12 cellular contexts compared by ENCODE assay signal in genomic region chr20:22763257-22763906, GRCh38.
DNase-seq lines count a peak whose midpoint lies in the region; ATAC-seq and TF ChIP-seq lines count a peak whose summit lies in the region.
"Had no signal": no experiment of that assay in that cellular context is flagged by ENCODE, and none has a peak within 500 bp of the region (broad histone marks: within the 10 kb centered on the region; RNA-seq: fewer than 3 reads in every experiment).

No MANE protein-coding gene starts in this region.

- H3K27me3 Mint-ChIP-seq in osteocyte (ENCODE audit: unreplicated experiment), result no peaks in the 10 kb centered on the region

- TF ChIP-seq CTCF in AG10803 (conservative IDR thresholded peaks at IDR 0.05; ENCODE audit: low read length) (no peak), gastroesophageal sphincter (IDR thresholded peaks at IDR 0.05) (no peak), osteocyte (IDR thresholded peaks at IDR 0.05) (no peak), GM20000 (IDR thresholded peaks at IDR 0.05; ENCODE audit: extremely low read depth, missing control alignments) (no peak)

- H3K27ac Mint-ChIP-seq in osteocyte (ENCODE audit: unreplicated experiment), result peak overlapping the region; percentile 97

- peaks cover 67% of the 10 kb centered on the region for H3K4me1 Mint-ChIP-seq in osteocyte (ENCODE audit: unreplicated experiment)

- no peaks in the 10 kb centered on the region for H3K36me3 ChIP-seq in gastroesophageal sphincter
- H3K36me3 ChIP-seq: ovary had no signal

- no peak for TF ChIP-seq POLR2A in gastroesophageal sphincter (IDR thresholded peaks at IDR 0.05)

- no peak for TF ChIP-seq EP300 in gastroesophageal sphincter (IDR thresholded peaks at IDR 0.05)

- H3K36me3 Mint-ChIP-seq in osteocyte (ENCODE audit: unreplicated experiment), result no peaks in the 10 kb centered on the region

- peak; percentile 18 for DNase-seq in AG10803 (ENCODE audit: low read depth)
- peak; percentile 79 to 83 for DNase-seq in SW 1271 (lab: John Stamatoyannopoulos, UW)
- DNase-seq in osteocyte (ENCODE audit: extremely low spot score, unreplicated experiment), result no peak
- no peak for DNase-seq in GM20000 (ENCODE audit: low spot score)
- DNase-seq in NCI-H2107 treated with DMSO at 0.1 percent for 48 hours (lab: John Stamatoyannopoulos, UW; ENCODE audit: unreplicated experiment), result no peak
- no peak for DNase-seq in NCI-H2196 treated with DMSO at 0.1 percent for 48 hours (lab: John Stamatoyannopoulos, UW; ENCODE audit: unreplicated experiment)
- DNase-seq: cerebellar nuclear complex, KG1, NCI-H526, ovary had no signal

- no peak overlapping the region for H3K4me3 ChIP-seq in AG10803 (ENCODE audit: low read length)
- H3K4me3 ChIP-seq in gastroesophageal sphincter, result no peak overlapping the region
- H3K4me3 ChIP-seq: ovary had no signal

- ATAC-seq in gastroesophageal sphincter, result peak; percentile 46
- ATAC-seq in GM19455 (IDR thresholded peaks at IDR 0.05; ENCODE audit: unreplicated experiment), result no peak

- no peaks in the 10 kb centered on the region for H3K9me3 Mint-ChIP-seq in osteocyte (ENCODE audit: unreplicated experiment)

- H3K27me3 ChIP-seq in gastroesophageal sphincter, result peaks cover 10% of the 10 kb centered on the region
- H3K27me3 ChIP-seq: ovary had no signal

- H3K4me1 ChIP-seq in gastroesophageal sphincter, result peaks cover 0 to 15% (median 0%) of the 10 kb centered on the region in 3 donors

- H3K27ac ChIP-seq in gastroesophageal sphincter, result peak overlapping the region in 2 of 4 donors; percentile 52 to 63
- H3K27ac ChIP-seq: ovary had no signal

- no peaks in the 10 kb centered on the region for H3K9me3 ChIP-seq in gastroesophageal sphincter
- H3K9me3 ChIP-seq: ovary had no signal

- H3K4me3 Mint-ChIP-seq in osteocyte (ENCODE audit: unreplicated experiment), result peak overlapping the region; percentile 36

- WGBS in gastroesophageal sphincter (ENCODE audit: low coverage in 1 of 2), 2 donors, result 27 to 32% methylated on average over 4 to 5 of the region's 9 CpGs

Comparison
In these comparisons a context has a peak if more than half of its experiments do, and no peak if none do; other contexts are left out.
1. DNase-seq: peak in AG10803 (single experiment) and SW 1271 (2 of 2); none in osteocyte (single experiment), GM20000 (single experiment), NCI-H2107 treated with DMSO at 0.1 percent for 48 hours (single experiment) and NCI-H2196 treated with DMSO at 0.1 percent for 48 hours (single experiment).